13 cellular contexts compared by ENCODE assay signal in the genomic region with DNA sequence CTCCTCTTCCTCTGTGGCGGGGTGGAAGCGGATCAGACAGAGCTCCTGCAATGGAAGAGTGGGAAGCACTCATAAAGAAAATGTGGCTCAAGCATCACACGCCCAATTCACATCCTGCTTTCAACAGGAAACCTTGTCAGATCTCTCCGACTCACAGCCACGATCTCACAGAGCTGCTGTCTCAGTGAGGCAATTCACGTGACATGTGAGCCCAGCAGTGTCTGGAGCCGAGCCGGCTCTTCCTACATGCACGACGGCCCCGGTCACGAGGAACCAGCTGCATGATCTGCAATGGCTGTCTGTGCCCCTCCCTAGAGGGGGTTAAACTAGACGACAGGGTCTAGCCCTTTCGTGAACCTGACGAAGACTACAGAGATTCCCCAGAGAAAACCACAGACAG. TPM values are rescaled to one million over a fixed set of nuclear protein-coding genes. Genes with fewer than 3 reads are reported as not detected.
A peak's percentile ranks its signal among the peaks of the same experiment; 100 is the strongest.
DNase-seq lines count a peak whose midpoint lies in the region; ATAC-seq and TF ChIP-seq lines count a peak whose summit lies in the region.
"Had no signal": no experiment of that assay in that cellular context is flagged by ENCODE, and none has a peak within 500 bp of the region (broad histone marks: within the 10 kb centered on the region; RNA-seq: fewer than 3 reads in every experiment).

No MANE protein-coding gene starts in this region.

- peaks cover 14% of the 10 kb centered on the region for H4K20me1 ChIP-seq in smooth muscle cell (ENCODE audit: low read depth)

- no peak overlapping the region for H3K9ac ChIP-seq in mesenchymal stem cell (ENCODE audit: low read length)
- no peak overlapping the region for H3K9ac ChIP-seq in smooth muscle cell (ENCODE audit: low read depth)

- peak overlapping the region; percentile 23 for H3K27ac Mint-ChIP-seq in activated T-helper 17 cell treated with anti-CD3 and anti-CD28 coated beads, Interleukin-2, amount 50 U/mL, for 72 hours

- no peaks in the 10 kb centered on the region for H3K9me3 ChIP-seq in mesenchymal stem cell (ENCODE audit: control insufficient read depth, low read length)
- H3K9me3 ChIP-seq in vagina: no peaks in the 10 kb centered on the region
- no peaks in the 10 kb centered on the region for H3K9me3 ChIP-seq in smooth muscle cell (replicated peaks; ENCODE audit: low read depth)
- H3K9me3 ChIP-seq: right atrium auricular region had no signal

- no peak overlapping the region for H2BK12ac ChIP-seq in mesenchymal stem cell (ENCODE audit: low read length in 2 of 2)

- no peak for TF ChIP-seq POLR2A in vagina (IDR thresholded peaks at IDR 0.05)

- ATAC-seq in activated T-helper 17 cell treated with anti-CD3 and anti-CD28 coated beads, Interleukin-2, amount 50 U/mL, for 72 hours (replicated peaks): no peak
- ATAC-seq: left colon; natural killer cell treated with Interleukin-12 subunit alpha and Interleukin-12 subunit beta and Interleukin-15 and Interleukin-18, amount 100 ng/mL, for 72 hours had no signal

- no peak overlapping the region for H4K8ac ChIP-seq in mesenchymal stem cell (ENCODE audit: low read length)

- no peak overlapping the region for H2BK120ac ChIP-seq in mesenchymal stem cell (ENCODE audit: low read depth, low read length)

- H3K4me3 ChIP-seq in mesenchymal stem cell (ENCODE audit: insufficient read depth in 1 of 2, low read depth in 1 of 2, low read length in 2 of 2) (no peak overlapping the region), vagina (no peak overlapping the region), smooth muscle cell (no peak overlapping the region)
- H3K4me3 ChIP-seq: right atrium auricular region had no signal

- H3K9me3 Mint-ChIP-seq in activated T-helper 17 cell treated with anti-CD3 and anti-CD28 coated beads, Interleukin-2, amount 50 U/mL, for 72 hours: no peaks in the 10 kb centered on the region
- H3K9me3 Mint-ChIP-seq: activated T-cell treated with anti-CD3 and anti-CD28 coated beads, Interleukin-2, amount 50 U/mL, for 4 hours; natural killer cell treated with Interleukin-12 subunit alpha and Interleukin-12 subunit beta and Interleukin-15 and Interleukin-18, amount 100 ng/mL, for 72 hours had no signal

- no peak overlapping the region for H3K4ac ChIP-seq in mesenchymal stem cell (ENCODE audit: low read depth in 1 of 2, low read length in 2 of 2)

- DNase-seq in ELR (ENCODE audit: low read depth) (peak; percentile 43), SK-MEL-5 (ENCODE audit: low read depth, low spot score) (peak; percentile 86), mesenchymal stem cell (peak; percentile 38), C1 segment of cervical spinal cord (lab: John Stamatoyannopoulos, UW) (no peak), vagina (ENCODE audit: extremely low spot score in 2 of 2) (no peak), smooth muscle cell (lab: John Stamatoyannopoulos, UW; ENCODE audit: unreplicated experiment) (no peak)
- DNase-seq: activated T-cell treated with anti-CD3 and anti-CD28 coated beads, Interleukin-2, amount 50 U/mL, for 4 hours; left colon; NCI-H1105; NCI-H510A had no signal

- H3K4me2 ChIP-seq in mesenchymal stem cell (ENCODE audit: low read length, poor library complexity, severe bottlenecking) (no peak overlapping the region), smooth muscle cell (no peak overlapping the region)

- peaks cover 11% of the 10 kb centered on the region for H3K79me2 ChIP-seq in smooth muscle cell (ENCODE audit: low read depth)

- intact Hi-C loops in vagina (cut with DNase I): no loop called here

- H3K4me1 Mint-ChIP-seq in activated T-helper 17 cell treated with anti-CD3 and anti-CD28 coated beads, Interleukin-2, amount 50 U/mL, for 72 hours: peaks cover 11% of the 10 kb centered on the region

- H3K36me3 Mint-ChIP-seq in activated T-helper 17 cell treated with anti-CD3 and anti-CD28 coated beads, Interleukin-2, amount 50 U/mL, for 72 hours (ENCODE audit: low read depth): peaks cover 96% of the 10 kb centered on the region

- H3K27ac ChIP-seq in mesenchymal stem cell (ENCODE audit: low read length, poor library complexity, severe bottlenecking) (no peak overlapping the region), vagina (no peak overlapping the region), smooth muscle cell (ENCODE audit: low read depth) (no peak overlapping the region)
- H3K27ac ChIP-seq: right atrium auricular region had no signal

- H2AFZ ChIP-seq in mesenchymal stem cell (ENCODE audit: low read depth, low read length): no peak overlapping the region
- no peak overlapping the region for H2AFZ ChIP-seq in smooth muscle cell (ENCODE audit: low read depth)

- peaks cover 9% of the 10 kb centered on the region for H3F3A ChIP-seq in smooth muscle cell (ENCODE audit: low read depth)

- H2BK15ac ChIP-seq in mesenchymal stem cell (ENCODE audit: low read depth, poor library complexity, severe bottlenecking): no peak overlapping the region

- H3K4me1 ChIP-seq in mesenchymal stem cell (ENCODE audit: control insufficient read depth, insufficient read depth, low read depth, low read length) (peaks cover 18% of the 10 kb centered on the region), vagina (no peaks in the 10 kb centered on the region), smooth muscle cell (ENCODE audit: low read depth) (no peaks in the 10 kb centered on the region)

- H3K79me1 ChIP-seq in mesenchymal stem cell (replicated peaks; ENCODE audit: low read length, poor library complexity, severe bottlenecking): peaks cover 32% of the 10 kb centered on the region

- in situ Hi-C loops in SK-MEL-5 (cut with HindIII; ENCODE audit: low pct_unique_long_range_greater_than_20kb, low sequenced_read_pairs): no loop called here

- 86% methylated on average over 15 of the region's 15 CpGs for WGBS in mesenchymal stem cell
- 82% methylated on average over 15 of the region's 15 CpGs for WGBS in smooth muscle cell (ENCODE audit: low lambda C conversion rate)

- H3K27me3 ChIP-seq in mesenchymal stem cell (ENCODE audit: control insufficient read depth in 1 of 2, insufficient read depth in 1 of 2, low read length in 2 of 2) (no peaks in the 10 kb centered on the region), vagina (no peaks in the 10 kb centered on the region), smooth muscle cell (ENCODE audit: low read depth) (no peaks in the 10 kb centered on the region)
- H3K27me3 ChIP-seq: right atrium auricular region had no signal

- H3K23ac ChIP-seq in mesenchymal stem cell (ENCODE audit: low read length in 2 of 2): no peak overlapping the region

- H3K27me3 Mint-ChIP-seq in activated T-helper 17 cell treated with anti-CD3 and anti-CD28 coated beads, Interleukin-2, amount 50 U/mL, for 72 hours: no peaks in the 10 kb centered on the region
- H3K27me3 Mint-ChIP-seq: natural killer cell treated with Interleukin-12 subunit alpha and Interleukin-12 subunit beta and Interleukin-15 and Interleukin-18, amount 100 ng/mL, for 72 hours had no signal

- H2BK5ac ChIP-seq in mesenchymal stem cell (ENCODE audit: low read depth, low read length, poor library complexity, severe bottlenecking): no peak overlapping the region

- no peak overlapping the region for H3K14ac ChIP-seq in mesenchymal stem cell (ENCODE audit: low read length in 2 of 2)

- H3K36me3 ChIP-seq in mesenchymal stem cell (ENCODE audit: control insufficient read depth in 1 of 2, insufficient read depth in 2 of 2, low read depth in 1 of 2, low read length in 2 of 2) (peaks cover 78 to 100% of the 10 kb centered on the region in 2 experiments), vagina (peaks cover 5 to 79% of the 10 kb centered on the region in 2 donors), smooth muscle cell (ENCODE audit: low read depth) (peaks cover 10% of the 10 kb centered on the region)

- no peak overlapping the region for H2AK5ac ChIP-seq in mesenchymal stem cell (ENCODE audit: low read length, severe bottlenecking)

- H3K18ac ChIP-seq in mesenchymal stem cell (ENCODE audit: low read depth in 1 of 2, low read length in 2 of 2): no peak overlapping the region

- no peak overlapping the region for H3K4me3 Mint-ChIP-seq in activated T-helper 17 cell treated with anti-CD3 and anti-CD28 coated beads, Interleukin-2, amount 50 U/mL, for 72 hours
- H3K4me3 Mint-ChIP-seq: activated T-cell treated with anti-CD3 and anti-CD28 coated beads, Interleukin-2, amount 50 U/mL, for 4 hours; natural killer cell treated with Interleukin-12 subunit alpha and Interleukin-12 subunit beta and Interleukin-15 and Interleukin-18, amount 100 ng/mL, for 72 hours had no signal

- TF ChIP-seq CTCF in vagina (IDR thresholded peaks at IDR 0.05) (no peak), smooth muscle cell (IDR thresholded peaks at IDR 0.05; ENCODE audit: borderline replicate concordance, insufficient read depth, poor library complexity, severe bottlenecking) (no peak)

- no peak overlapping the region for H4K91ac ChIP-seq in mesenchymal stem cell (ENCODE audit: low read length)

RNA-seq across cellular contexts. Expression of gene TCFL5, which starts 29.5 kb away (rescaled TPM):
- total RNA-seq in SK-MEL-5 (2014; rRNA removed; shearing (Covaris generic)): 54.7 and 55.2 TPM in 2 replicates
- polyA plus RNA-seq in SK-MEL-5 (2015; cell fraction: cytosol; rRNA removed): 27.1 and 29.4 TPM in 2 replicates
- polyA plus RNA-seq in SK-MEL-5 (2015; cell fraction: nucleus; rRNA removed): 31.6 TPM in 2 replicates
- total RNA-seq in activated T-helper 17 cell treated with anti-CD3 and anti-CD28 coated beads, Interleukin-2, amount 50 U/mL, for 72 hours: 1 to 10 TPM; 3.4 to 3.7 TPM
- 6.1 TPM for polyA plus RNA-seq in mesenchymal stem cell (2013, experiment 1 of 2)
- polyA plus RNA-seq in mesenchymal stem cell (2013, experiment 2 of 2): 6.9 TPM
- total RNA-seq in vagina (11.5 TPM), smooth muscle cell (9.1 and 9.5 TPM in 2 replicates)
- 6.8 and 12.5 TPM in 2 replicates for polyA plus RNA-seq in smooth muscle cell

RNA-seq across cellular contexts. Expression of gene DIDO1, which starts 35.2 kb away (rescaled TPM):
- total RNA-seq in SK-MEL-5 (2014; rRNA removed; shearing (Covaris generic)): 26.4 and 29.9 TPM in 2 replicates
- 30.1 and 35.0 TPM in 2 replicates for polyA plus RNA-seq in SK-MEL-5 (2015; cell fraction: cytosol; rRNA removed)
- 107 and 134 TPM in 2 replicates for polyA plus RNA-seq in SK-MEL-5 (2015; cell fraction: nucleus; rRNA removed)
- total RNA-seq in activated T-helper 17 cell treated with anti-CD3 and anti-CD28 coated beads, Interleukin-2, amount 50 U/mL, for 72 hours: 10 to 100 TPM; 51.4 to 51.5 TPM
- polyA plus RNA-seq in mesenchymal stem cell (2013, experiment 1 of 2): 19.5 TPM
- 18.9 TPM for polyA plus RNA-seq in mesenchymal stem cell (2013, experiment 2 of 2)
- total RNA-seq in vagina (58.7 TPM), smooth muscle cell (24.6 and 25.8 TPM in 2 replicates)
- polyA plus RNA-seq in smooth muscle cell: 14.4 and 16.0 TPM in 2 replicates

RNA-seq across cellular contexts. Expression of gene GID8, which starts 46.8 kb away (rescaled TPM):
- 21.4 and 23.3 TPM in 2 replicates for total RNA-seq in SK-MEL-5 (2014; rRNA removed; shearing (Covaris generic))
- polyA plus RNA-seq in SK-MEL-5 (2015; cell fraction: cytosol; rRNA removed): 27.1 and 31.1 TPM in 2 replicates
- 19.9 and 30.2 TPM in 2 replicates for polyA plus RNA-seq in SK-MEL-5 (2015; cell fraction: nucleus; rRNA removed)
- total RNA-seq in activated T-helper 17 cell treated with anti-CD3 and anti-CD28 coated beads, Interleukin-2, amount 50 U/mL, for 72 hours: 10 to 100 TPM; 32.7 to 34.6 TPM
- polyA plus RNA-seq in mesenchymal stem cell (2013, experiment 1 of 2): 18.0 TPM
- 18.3 TPM for polyA plus RNA-seq in mesenchymal stem cell (2013, experiment 2 of 2)
- total RNA-seq in vagina (30.2 TPM), smooth muscle cell (23.5 and 34.8 TPM in 2 replicates)
- polyA plus RNA-seq in smooth muscle cell: 13.9 and 20.8 TPM in 2 replicates

Comparison
In these comparisons a context has a peak if more than half of its experiments do, and no peak if none do; other contexts are left out.
1. DNase-seq: peak in ELR (single experiment), SK-MEL-5 (single experiment) and mesenchymal stem cell (single experiment); none in C1 segment of cervical spinal cord (0 of 14), vagina (0 of 2) and smooth muscle cell (single experiment).